ENCODE assay signal across 8 cellular contexts in genomic region chr13:61954092-61954491, GRCh38.
DNase-seq lines count a peak whose midpoint lies in the region; ATAC-seq and TF ChIP-seq lines count a peak whose summit lies in the region.

No MANE protein-coding gene starts in this region.

- DNase-seq in heart right ventricle (no peak), left cardiac atrium (no peak), OCI-LY7 (ENCODE audit: low spot score) (peak; percentile 4), fibroblast of pulmonary artery (ENCODE audit: low read depth) (peak; percentile 49), upper lobe of right lung (no peak), DMS153 (lab: John Stamatoyannopoulos, UW) (no peak), transverse colon (no peak)
- no peak for DNase-seq in stimulated activated CD4-positive, alpha-beta T cell treated with anti-CD3 and anti-CD28 coated beads, Interleukin-2, amount 100 ng/mL, for 24 hours

- H4K20me1 ChIP-seq in OCI-LY7 (ENCODE audit: insufficient read depth, low read length), result no peaks in the 10 kb centered on the region

- BruUV-seq in OCI-LY7 (replicated peaks; lab: Mats Ljungman, UMichigan), result no TSS peak

- H3K4me1 ChIP-seq in heart right ventricle, result no peaks in the 10 kb centered on the region
- no peaks in the 10 kb centered on the region for H3K4me1 ChIP-seq in OCI-LY7 (ENCODE audit: insufficient read depth, low read length, poor library complexity, severe bottlenecking)
- H3K4me1 ChIP-seq in upper lobe of right lung, result no peaks in the 10 kb centered on the region
- H3K4me1 ChIP-seq in transverse colon, result no peaks in the 10 kb centered on the region

- H3K36me3 ChIP-seq in heart right ventricle, result no peaks in the 10 kb centered on the region
- no peaks in the 10 kb centered on the region for H3K36me3 ChIP-seq in OCI-LY7 (ENCODE audit: insufficient read depth, low read length)
- H3K36me3 ChIP-seq in upper lobe of right lung, result no peaks in the 10 kb centered on the region
- no peaks in the 10 kb centered on the region for H3K36me3 ChIP-seq in transverse colon

- WGBS in heart right ventricle, 2 donors, result 9 to 13% methylated on average over 3 of the region's 3 CpGs
- 12 to 24% methylated on average over 3 of the region's 3 CpGs for WGBS in transverse colon (ENCODE audit: low coverage in 1 of 2), 2 donors

- H3K4me3 ChIP-seq in heart right ventricle (no peak overlapping the region), OCI-LY7 (ENCODE audit: low read depth, low read length, poor library complexity, severe bottlenecking) (no peak overlapping the region), fibroblast of pulmonary artery (replicated peaks; ENCODE audit: low read depth, low read length) (no peak overlapping the region), upper lobe of right lung (no peak overlapping the region), transverse colon (no peak overlapping the region)

- CTCF ChIA-PET in OCI-LY7 (lab: Charles Lee; ENCODE audit: unreplicated experiment), result no interaction called here

- H3K79me2 ChIP-seq in OCI-LY7 (ENCODE audit: insufficient read depth, low read depth, low read length), result no peaks in the 10 kb centered on the region

- no peaks in the 10 kb centered on the region for H3K9me2 ChIP-seq in OCI-LY7 (ENCODE audit: insufficient read depth, low read length)

- H3K27me3 ChIP-seq in heart right ventricle, result no peaks in the 10 kb centered on the region
- H3K27me3 ChIP-seq in upper lobe of right lung, result no peaks in the 10 kb centered on the region
- H3K27me3 ChIP-seq in transverse colon, result no peaks in the 10 kb centered on the region

- intact Hi-C loops in heart right ventricle (cut with DNase I), result loop anchor here in 1 of 10 donors (10.0 kb wide), 1 partner anchor 1509 kb away; no protein-coding TSS in a partner anchor
- intact Hi-C loops in left cardiac atrium (cut with DNase I), result loop anchor here in 1 of 2 donors (5.0 kb wide), 1 partner anchor 1327 kb away; no protein-coding TSS in a partner anchor
- intact Hi-C loops in OCI-LY7 (cut with micrococcal nuclease; ENCODE audit: unreplicated experiment), result no loop called here
- intact Hi-C loops in upper lobe of right lung (cut with DNase I), result no loop called here
- intact Hi-C loops in transverse colon (cut with DNase I; ENCODE audit: low total_unique reads), result no loop called here

- POLR2A ChIA-PET in OCI-LY7 (lab: Charles Lee), result no interaction called here

- H3K4me2 ChIP-seq in OCI-LY7 (ENCODE audit: low read length), result no peak overlapping the region

- TF ChIP-seq CTCF in heart right ventricle (IDR thresholded peaks at IDR 0.05) (peak in 7 of 9 donors; percentile 11 to 54 (median 31)), OCI-LY7 (conservative IDR thresholded peaks at IDR 0.05; ENCODE audit: low read length) (peak; percentile 63), fibroblast of pulmonary artery (IDR thresholded peaks at IDR 0.05; ENCODE audit: low read length, missing control alignments) (peak; percentile 33), upper lobe of right lung (IDR thresholded peaks at IDR 0.05) (peak; percentile 31), transverse colon (IDR thresholded peaks at IDR 0.05) (peak in 1 of 5 experiments; percentile 4)

- ATAC-seq in heart right ventricle, result no peak
- no peak for ATAC-seq in left cardiac atrium
- no peak for ATAC-seq in upper lobe of right lung

- TF ChIP-seq EP300 in transverse colon (IDR thresholded peaks at IDR 0.05; ENCODE audit: low read depth), result no peak

- no peak overlapping the region for H2AFZ ChIP-seq in OCI-LY7 (ENCODE audit: low read length)

- no peak for TF ChIP-seq POLR2A in transverse colon (IDR thresholded peaks at IDR 0.05)

- H3K9me3 ChIP-seq in heart right ventricle, result no peaks in the 10 kb centered on the region
- H3K9me3 ChIP-seq in OCI-LY7 (ENCODE audit: low read length), result no peaks in the 10 kb centered on the region
- no peaks in the 10 kb centered on the region for H3K9me3 ChIP-seq in upper lobe of right lung
- no peaks in the 10 kb centered on the region for H3K9me3 ChIP-seq in transverse colon

- H3K27ac ChIP-seq in heart right ventricle, result no peak overlapping the region
- no peak overlapping the region for H3K27ac ChIP-seq in OCI-LY7 (ENCODE audit: low read depth, low read length, poor library complexity, severe bottlenecking)
- no peak overlapping the region for H3K27ac ChIP-seq in upper lobe of right lung
- no peak overlapping the region for H3K27ac ChIP-seq in transverse colon

- in situ Hi-C loops in transverse colon (cut with MboI; ENCODE audit: low pct_ligation_motif_present in 1 of 4, low pct_unique_long_range_greater_than_20kb in 1 of 4, low sequenced_read_pairs in 3 of 4), result no loop called here

Comparison
In these comparisons a context has a peak if more than half of its experiments do, and no peak if none do; other contexts are left out.
1. DNase-seq: peak in OCI-LY7 (single experiment) and fibroblast of pulmonary artery (single experiment); none in heart right ventricle (0 of 2), left cardiac atrium (single experiment), upper lobe of right lung (single experiment), DMS153 (single experiment), transverse colon (single experiment) and stimulated activated CD4-positive, alpha-beta T cell treated with anti-CD3 and anti-CD28 coated beads, Interleukin-2, amount 100 ng/mL, for 24 hours (0 of 2).